In the genomic region with DNA sequence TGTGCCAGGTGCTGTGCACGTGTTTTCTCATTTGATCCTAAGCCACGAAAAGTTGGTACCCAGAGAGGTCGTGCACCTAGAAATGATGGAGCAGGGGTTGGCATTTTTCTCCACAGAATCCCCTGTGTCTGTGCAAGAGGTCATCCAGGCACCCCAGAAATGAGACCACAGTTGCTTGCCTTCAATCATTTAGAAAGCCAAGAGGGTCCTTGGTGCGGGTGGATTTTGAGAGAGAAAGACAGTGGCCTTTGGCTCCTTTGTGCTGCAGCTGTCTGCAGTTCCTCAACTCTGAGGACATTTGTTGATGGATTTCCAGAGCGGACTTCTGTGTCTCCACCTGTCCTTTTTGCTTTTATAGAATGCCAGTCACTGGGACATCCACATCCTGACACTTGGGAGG, we compare ENCODE assay signal across 1 cellular context.
TF ChIP-seq lines count a peak whose summit lies in the region.

No MANE protein-coding gene starts in this region.

TF ChIP-seq in HCT116, 20 proteins besides CTCF, POLR2A, EP300 and RAD21:
- TF ChIP-seq, protein P1, sequence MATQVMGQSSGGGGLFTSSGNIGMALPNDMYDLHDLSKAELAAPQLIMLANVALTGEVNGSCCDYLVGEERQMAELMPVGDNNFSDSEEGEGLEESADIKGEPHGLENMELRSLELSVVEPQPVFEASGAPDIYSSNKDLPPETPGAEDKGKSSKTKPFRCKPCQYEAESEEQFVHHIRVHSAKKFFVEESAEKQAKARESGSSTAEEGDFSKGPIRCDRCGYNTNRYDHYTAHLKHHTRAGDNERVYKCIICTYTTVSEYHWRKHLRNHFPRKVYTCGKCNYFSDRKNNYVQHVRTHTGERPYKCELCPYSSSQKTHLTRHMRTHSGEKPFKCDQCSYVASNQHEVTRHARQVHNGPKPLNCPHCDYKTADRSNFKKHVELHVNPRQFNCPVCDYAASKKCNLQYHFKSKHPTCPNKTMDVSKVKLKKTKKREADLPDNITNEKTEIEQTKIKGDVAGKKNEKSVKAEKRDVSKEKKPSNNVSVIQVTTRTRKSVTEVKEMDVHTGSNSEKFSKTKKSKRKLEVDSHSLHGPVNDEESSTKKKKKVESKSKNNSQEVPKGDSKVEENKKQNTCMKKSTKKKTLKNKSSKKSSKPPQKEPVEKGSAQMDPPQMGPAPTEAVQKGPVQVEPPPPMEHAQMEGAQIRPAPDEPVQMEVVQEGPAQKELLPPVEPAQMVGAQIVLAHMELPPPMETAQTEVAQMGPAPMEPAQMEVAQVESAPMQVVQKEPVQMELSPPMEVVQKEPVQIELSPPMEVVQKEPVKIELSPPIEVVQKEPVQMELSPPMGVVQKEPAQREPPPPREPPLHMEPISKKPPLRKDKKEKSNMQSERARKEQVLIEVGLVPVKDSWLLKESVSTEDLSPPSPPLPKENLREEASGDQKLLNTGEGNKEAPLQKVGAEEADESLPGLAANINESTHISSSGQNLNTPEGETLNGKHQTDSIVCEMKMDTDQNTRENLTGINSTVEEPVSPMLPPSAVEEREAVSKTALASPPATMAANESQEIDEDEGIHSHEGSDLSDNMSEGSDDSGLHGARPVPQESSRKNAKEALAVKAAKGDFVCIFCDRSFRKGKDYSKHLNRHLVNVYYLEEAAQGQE (IDR thresholded peaks at IDR 0.05; ENCODE audit: low read depth): no peak
- TF ChIP-seq SIN3A (IDR thresholded peaks at IDR 0.05; ENCODE audit: low read depth) (no peak), EZH2phosphoT487 (IDR thresholded peaks at IDR 0.05; ENCODE audit: borderline replicate concordance) (no peak), EGR1 (IDR thresholded peaks at IDR 0.05; ENCODE audit: low read depth) (no peak), FOSL1 (IDR thresholded peaks at IDR 0.05; ENCODE audit: low read depth) (no peak), EZH2 (IDR thresholded peaks at IDR 0.05) (no peak), ZFX (IDR thresholded peaks at IDR 0.05) (no peak), JUND (IDR thresholded peaks at IDR 0.05) (no peak), CBX3 (IDR thresholded peaks at IDR 0.05; ENCODE audit: low read depth) (no peak), ELF1 (IDR thresholded peaks at IDR 0.05; ENCODE audit: borderline replicate concordance, low read depth) (no peak), SP1 (IDR thresholded peaks at IDR 0.05; ENCODE audit: low read depth) (no peak), ZNF274 (IDR thresholded peaks at IDR 0.05; ENCODE audit: low read depth, low read length) (no peak), POLR2AphosphoS5 (IDR thresholded peaks at IDR 0.05; ENCODE audit: low read depth, low read length) (no peak), CEBPB (IDR thresholded peaks at IDR 0.05; ENCODE audit: low read depth) (no peak), SRF (IDR thresholded peaks at IDR 0.05; ENCODE audit: low read depth) (no peak)
- TF ChIP-seq, protein P2, sequence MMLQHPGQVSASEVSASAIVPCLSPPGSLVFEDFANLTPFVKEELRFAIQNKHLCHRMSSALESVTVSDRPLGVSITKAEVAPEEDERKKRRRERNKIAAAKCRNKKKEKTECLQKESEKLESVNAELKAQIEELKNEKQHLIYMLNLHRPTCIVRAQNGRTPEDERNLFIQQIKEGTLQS (IDR thresholded peaks at IDR 0.05): no peak
